8 cellular contexts compared by ENCODE assay signal in genomic region chr17:68205808-68206563, GRCh38. TPM values are rescaled to one million over a fixed set of nuclear protein-coding genes. Genes with fewer than 3 reads are reported as not detected.
DNase-seq lines count a peak whose midpoint lies in the region; ATAC-seq, FAIRE-seq and TF ChIP-seq lines count a peak whose summit lies in the region.
"Not testable (repeated sequence)": the region's sequence is repeated elsewhere in the genome, so short reads cannot be mapped to it uniquely, and the experiment has no call there.

No MANE protein-coding gene starts in this region.

- H3K4me1 ChIP-seq in CD4-positive, alpha-beta memory T cell (ENCODE audit: insufficient read depth, low read length) = peaks cover 44% of the 10 kb centered on the region
- H3K4me1 ChIP-seq in H1 (replicated peaks in 1 of 4; ENCODE audit: control insufficient read depth in 3 of 4, insufficient read depth in 4 of 4, low read length in 3 of 4); right lobe of liver: not testable (repeated sequence)

- H4K91ac ChIP-seq in H1 (replicated peaks; ENCODE audit: insufficient read length, low read length) = peak overlapping the region; percentile 78

- peak overlapping the region; percentile 88 for H3K18ac ChIP-seq in H1 (ENCODE audit: extremely low read depth, low read length)

- intact Hi-C loops in CD4-positive, alpha-beta memory T cell (cut with micrococcal nuclease) = loop anchor here (1.0 to 10.0 kb wide), 7 partner anchors 26 to 259 kb away; partner anchors contain the start of gene AMZ2
- intact Hi-C loops in right lobe of liver (cut with DNase I) = not testable (repeated sequence)

- peaks cover 22 to 34% of the 10 kb centered on the region in 2 donors for H3K36me3 Mint-ChIP-seq in CD4-positive, alpha-beta memory T cell

- peak overlapping the region; percentile 79 for H4K5ac ChIP-seq in H1 (ENCODE audit: insufficient read length, low read depth, low read length)

- CTCF ChIA-PET in CD4-positive, alpha-beta memory T cell (lab: Charles Lee; ENCODE audit: partially characterized antibody) = interaction anchor here (1.1 to 12.6 kb wide), 10 partner anchors 11 to 231 kb away, joined by 3 to 270 read pairs (median 6); partner anchors contain the start of genes AMZ2, ARSG and SLC16A6
- CTCF ChIA-PET in H1 (lab: Charles Lee; ENCODE audit: partially characterized antibody) = interaction anchor here (0.6 to 3.0 kb wide), 7 partner anchors 8 to 266 kb away, joined by 3 to 22 read pairs (median 3); no protein-coding TSS in a partner anchor

- FAIRE-seq in H1 (lab: Jason Lieb, UNC) = peak; percentile 19

- not testable (repeated sequence) for H3K9me3 Mint-ChIP-seq in CD4-positive, alpha-beta memory T cell

- TF ChIP-seq CTCF in H1 (IDR thresholded peaks at IDR 0.05; ENCODE audit: control extremely low read depth in 1 of 3, insufficient read depth in 1 of 3, low read depth in 1 of 3, low read length in 3 of 3); right lobe of liver (IDR thresholded peaks at IDR 0.05): not testable (repeated sequence)

- peak overlapping the region; percentile 77 to 88 for H3K4me2 ChIP-seq in H1 (ENCODE audit: insufficient read depth in 1 of 2, low read depth in 2 of 2, low read length in 2 of 2)

- TF ChIP-seq EP300 in H1 (IDR thresholded peaks at IDR 0.05; ENCODE audit: borderline replicate concordance in 1 of 2, low read depth in 2 of 2, low read length in 2 of 2) = not testable (repeated sequence)

- H3K79me1 ChIP-seq in H1 (ENCODE audit: low read depth, low read length) = not testable (repeated sequence)

- peak overlapping the region; percentile 72 for H3K27ac ChIP-seq in CD4-positive, alpha-beta memory T cell (ENCODE audit: low read depth, low read length)
- H3K27ac ChIP-seq in H1 (ENCODE audit: low read depth, low read length) (peak overlapping the region; percentile 68; the same call in 1 of the 2 replicates), right lobe of liver (peak overlapping the region; percentile 6 to 79 (median 63))

- H3K27me3 Mint-ChIP-seq in CD4-positive, alpha-beta memory T cell = not testable (repeated sequence)

- TF ChIP-seq POLR2A in H1 (IDR thresholded peaks at IDR 0.05; ENCODE audit: control extremely low read depth in 1 of 2, low read depth in 2 of 2, low read length in 2 of 2) = peak in 1 of 2 experiments; percentile 63; a peak in 1 of 3 replicates
- not testable (repeated sequence) for TF ChIP-seq POLR2A in right lobe of liver (IDR thresholded peaks at IDR 0.05)

- H3K4me3 Mint-ChIP-seq in CD4-positive, alpha-beta memory T cell = peak overlapping the region; percentile 91 to 100 (median 94)

- not testable (repeated sequence) for H3K23me2 ChIP-seq in H1 (ENCODE audit: low read depth, low read length)

- not testable (repeated sequence) for TF ChIP-seq RAD21 in H1 (IDR thresholded peaks at IDR 0.05 in 1 of 2, conservative IDR thresholded peaks at IDR 0.05 in 1 of 2; ENCODE audit: low read depth in 2 of 2, low read length in 2 of 2)

- H2BK20ac ChIP-seq in H1 (ENCODE audit: low read length) = peak overlapping the region; percentile 94; the same call in 1 of the 2 replicates

- peak overlapping the region; percentile 69; the same call in 1 of the 2 replicates for H4K8ac ChIP-seq in H1 (ENCODE audit: extremely low read depth, insufficient read depth, low read length)

- peaks cover 14% of the 10 kb centered on the region for H3K36me3 ChIP-seq in CD4-positive, alpha-beta memory T cell (ENCODE audit: insufficient read depth, low read length)
- H3K36me3 ChIP-seq in H1 (ENCODE audit: control insufficient read depth in 2 of 4, insufficient read depth in 4 of 4, low read length in 3 of 4); right lobe of liver: not testable (repeated sequence)

- H2BK5ac ChIP-seq in H1 (ENCODE audit: low read depth, low read length) = peak overlapping the region; percentile 84

- H2AFZ ChIP-seq in H1 (ENCODE audit: low read length) = peak overlapping the region; percentile 90

- not testable (repeated sequence) for H2BK120ac ChIP-seq in H1 (replicated peaks; ENCODE audit: low read depth, low read length)

- not testable (repeated sequence) for H3K9me3 ChIP-seq in CD4-positive, alpha-beta memory T cell (ENCODE audit: control insufficient read depth in 1 of 2, low read length in 2 of 2); H1 (ENCODE audit: insufficient read depth in 2 of 2, low read depth in 1 of 2, low read length in 1 of 2); right lobe of liver

- H3K14ac ChIP-seq in H1 (ENCODE audit: insufficient read length) = peak overlapping the region; percentile 53

- H2AK5ac ChIP-seq in H1 (ENCODE audit: low read depth, low read length) = not testable (repeated sequence)

- H2BK15ac ChIP-seq in H1 (ENCODE audit: low read length) = peak overlapping the region; percentile 99; the same call in 1 of the 2 replicates

- peaks cover 23 to 49% (median 34%) of the 10 kb centered on the region in 4 donors for H3K4me1 Mint-ChIP-seq in CD4-positive, alpha-beta memory T cell

- ATAC-seq in GM19463 (IDR thresholded peaks at IDR 0.05; ENCODE audit: unreplicated experiment) (peak; percentile 29), HG03135 (IDR thresholded peaks at IDR 0.05; ENCODE audit: unreplicated experiment) (peak; percentile 45), right lobe of liver (peak; percentile 33 to 40 (median 36))

- H3K27ac Mint-ChIP-seq in CD4-positive, alpha-beta memory T cell = peak overlapping the region; percentile 90 to 98 (median 94)

- not testable (repeated sequence) for H4K20me1 ChIP-seq in H1 (replicated peaks in 1 of 2; ENCODE audit: control insufficient read depth in 1 of 2, insufficient read depth in 2 of 2, low read length in 2 of 2)

- not testable (repeated sequence) for H3K56ac ChIP-seq in H1 (replicated peaks; ENCODE audit: insufficient read length, low read depth, low read length)

- 2% methylated on average over 19 of the region's 49 CpGs; no CpG with 5 or more reads in 1 of the 2 experiments for WGBS in H1 (ENCODE audit: extremely low coverage in 1 of 2, insufficient coverage in 1 of 2, insufficient read length in 1 of 2, insufficient replicate concordance in 2 of 2, low coverage in 1 of 2, low lambda C conversion rate in 2 of 2, missing lambda C conversion rate in 1 of 2), 2 experiments
- 12% methylated on average over 11 of the region's 49 CpGs for WGBS in right lobe of liver (ENCODE audit: insufficient coverage, low coverage, low lambda C conversion rate, missing lambda C conversion rate)

- not testable (repeated sequence) for H3K27me3 ChIP-seq in CD4-positive, alpha-beta memory T cell (ENCODE audit: insufficient read depth, low read length); right lobe of liver
- peaks cover 3 to 35% (median 21%) of the 10 kb centered on the region in 4 experiments for H3K27me3 ChIP-seq in H1 (replicated peaks in 1 of 4; ENCODE audit: control insufficient read depth in 3 of 4, extremely low read depth in 1 of 4, insufficient read depth in 3 of 4, low read length in 3 of 4)

- peak overlapping the region; percentile 47 to 65 for H3K4me3 ChIP-seq in CD4-positive, alpha-beta memory T cell (ENCODE audit: low read length in 2 of 2)
- H3K4me3 ChIP-seq in H1 (ENCODE audit: extremely low read depth in 1 of 4, insufficient read depth in 2 of 4, low read depth in 3 of 4, low read length in 4 of 4) (peak overlapping the region; percentile 48 to 85 (median 66)), right lobe of liver (peak overlapping the region; percentile 69 to 76 (median 74))

- peaks cover 0 to 12% of the 10 kb centered on the region in 2 experiments; a peak in 2 of 4 replicates for H3K79me2 ChIP-seq in H1 (ENCODE audit: control insufficient read depth in 1 of 2, insufficient read depth in 2 of 2, low read length in 2 of 2)

- POLR2A ChIA-PET in CD4-positive, alpha-beta memory T cell (lab: Charles Lee; ENCODE audit: partially characterized antibody) = interaction anchor here (0.6 to 4.1 kb wide), 25 partner anchors 9 to 306 kb away, joined by 3 to 84 read pairs (median 5); partner anchors contain the start of genes AMZ2, ARSG, PRKAR1A and SLC16A6
- POLR2A ChIA-PET in H1 (lab: Charles Lee; ENCODE audit: partially characterized antibody) = interaction anchor here (0.8 to 1.3 kb wide), 4 partner anchors 9 to 65 kb away, joined by 3 to 4 read pairs (median 3); no protein-coding TSS in a partner anchor

- H3K23ac ChIP-seq in H1 (ENCODE audit: insufficient read length) = not testable (repeated sequence)

- not testable (repeated sequence) for H3K4ac ChIP-seq in H1 (replicated peaks; ENCODE audit: insufficient read length, low read depth, low read length)

- H3K9ac ChIP-seq in H1 (replicated peaks in 1 of 4; ENCODE audit: extremely low read depth in 1 of 4, low read depth in 3 of 4, low read length in 3 of 4) = peak overlapping the region; percentile 52 to 98 (median 82)

- DNase-seq in CD4-positive, alpha-beta memory T cell = peak; percentile 44 to 67 (median 54)
- DNase-seq in NCI-H2227 treated with DMSO at 0.1 percent for 48 hours (lab: John Stamatoyannopoulos, UW) (peak; percentile 36), H1 (ENCODE audit: low read depth in 1 of 2, low spot score in 2 of 2) (peak in 1 of 2 experiments; percentile 74)
- DNase-seq in activated CD8-positive, alpha-beta memory T cell treated with anti-CD3 and anti-CD28 coated beads for 24 hours = peak; percentile 81
- not testable (repeated sequence) for DNase-seq in right lobe of liver
- peak; percentile 22 for DNase-seq in stimulated activated CD4-positive, alpha-beta T cell treated with anti-CD3 and anti-CD28 coated beads, Interleukin-1b, Interleukin-23, amount 100 ng/mL, for 48 hours

- peak overlapping the region; percentile 97 for H2BK12ac ChIP-seq in H1 (ENCODE audit: low read depth, low read length)

TF ChIP-seq in H1, 55 proteins besides CTCF, POLR2A, EP300 and RAD21 (continues in another document):
- TF ChIP-seq MAX (IDR thresholded peaks at IDR 0.05) (peak; percentile 36; the same call in 1 of the 2 replicates), ASH2L (IDR thresholded peaks at IDR 0.05; ENCODE audit: low read length) (peak; percentile 56)

RNA-seq across cellular contexts. Expression of gene AMZ2, which starts 41.9 kb away (rescaled TPM):
- total RNA-seq in CD4-positive, alpha-beta memory T cell = 10 to 100 TPM; 66.1 to 81.2 TPM
- 100 to 1,000 TPM; 114 to 161 TPM for polyA plus RNA-seq in CD4-positive, alpha-beta memory T cell
- total RNA-seq in H1 (2021; fragmentation: NEBNext Ultra II Directional; extraction: Animal tissue kit (Norgen Biotek cat#: 25700)) = 66.4 and 71.0 TPM in 2 replicates
- polyA plus RNA-seq in H1 (2011; rRNA removed) = 37.7 and 49.5 TPM in 2 replicates
- 51.8 TPM for polyA plus RNA-seq in H1 (2011; cell fraction: cytosol; rRNA removed)
- 33.2 TPM for polyA plus RNA-seq in H1 (2011; cell fraction: nucleus; rRNA removed)
- 41.9 to 66.4 TPM (median 42.7 TPM) in 4 replicates for polyA plus RNA-seq in H1 (2012, experiment 1 of 2)
- polyA plus RNA-seq in H1 (2012, experiment 2 of 2) = 27.4 TPM
- polyA plus RNA-seq in H1 (2013, experiment 1 of 2) = 104 TPM
- polyA plus RNA-seq in H1 (2013, experiment 2 of 2) = 114 TPM
- polyA minus RNA-seq in H1 (2011; rRNA and poly(A)+ RNA removed) = 21.5 and 37.8 TPM in 2 replicates
- 12.8 TPM for polyA minus RNA-seq in H1 (2011; cell fraction: cytosol; rRNA and poly(A)+ RNA removed)
- 31.9 TPM for polyA minus RNA-seq in H1 (2011; cell fraction: nucleus; rRNA and poly(A)+ RNA removed)
- total RNA-seq in right lobe of liver = 10 to 100 TPM; 15.3 to 31.2 (median 18.2) TPM
